In the genomic region with DNA sequence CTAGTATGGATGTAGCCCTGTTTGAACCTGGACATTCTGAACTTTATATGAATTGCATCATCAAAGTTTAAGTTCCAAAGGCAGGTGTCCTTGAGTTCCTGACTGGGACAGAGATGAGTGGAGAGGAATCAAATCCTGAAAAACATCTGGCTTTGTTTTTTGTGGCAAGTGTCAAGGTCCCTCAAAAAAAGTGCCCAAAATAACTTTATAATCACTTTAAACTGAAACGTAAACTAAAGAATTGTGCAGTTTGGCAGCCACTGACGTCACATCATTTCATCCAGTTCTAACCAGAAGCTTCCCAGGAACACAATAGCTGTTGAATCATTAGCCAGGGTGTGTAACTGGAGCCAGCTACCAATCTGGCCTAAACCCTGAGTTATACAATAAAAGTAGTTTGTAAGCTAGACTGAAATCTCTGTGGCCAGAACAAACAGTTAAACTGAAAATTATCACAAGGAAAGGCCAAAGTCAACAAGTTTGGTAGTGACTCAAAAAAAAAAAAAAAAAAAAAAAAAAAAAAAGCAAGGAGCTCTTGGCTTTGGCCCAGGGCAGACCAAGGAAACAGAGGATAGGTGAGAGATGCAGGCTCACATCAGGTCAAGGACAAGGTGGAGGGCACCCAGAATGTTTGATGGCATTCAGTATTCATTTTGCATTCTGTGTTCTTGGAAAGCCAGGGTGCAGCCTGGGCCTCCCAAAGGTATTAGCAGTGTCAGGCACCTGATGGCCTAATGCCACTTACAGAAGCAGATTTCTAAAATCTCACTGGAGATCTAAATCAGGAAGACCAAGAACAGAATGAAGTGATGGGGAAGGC, we compare ENCODE assay signal across 1 cellular context.
TF ChIP-seq lines count a peak whose summit lies in the region.

No MANE protein-coding gene starts in this region.

TF ChIP-seq in HepG2, 621 proteins besides CTCF, POLR2A, EP300 and RAD21 (continued from another document and continues in another):
- no peak for TF ChIP-seq ZNF468 (CRISPR knock-in tag; IDR thresholded peaks at IDR 0.05)
- no peak for TF ChIP-seq DPF2 (CRISPR knock-in tag; IDR thresholded peaks at IDR 0.05; ENCODE audit: borderline replicate concordance, low read depth)
- TF ChIP-seq ZNF772 (CRISPR knock-in tag; IDR thresholded peaks at IDR 0.05) = no peak
- TF ChIP-seq MYC (CRISPR knock-in tag; IDR thresholded peaks at IDR 0.05; ENCODE audit: borderline replicate concordance) = no peak
- no peak for TF ChIP-seq TAF15 (IDR thresholded peaks at IDR 0.05; ENCODE audit: low read depth, low read length, poor library complexity, severe bottlenecking)
- TF ChIP-seq, protein P1, sequence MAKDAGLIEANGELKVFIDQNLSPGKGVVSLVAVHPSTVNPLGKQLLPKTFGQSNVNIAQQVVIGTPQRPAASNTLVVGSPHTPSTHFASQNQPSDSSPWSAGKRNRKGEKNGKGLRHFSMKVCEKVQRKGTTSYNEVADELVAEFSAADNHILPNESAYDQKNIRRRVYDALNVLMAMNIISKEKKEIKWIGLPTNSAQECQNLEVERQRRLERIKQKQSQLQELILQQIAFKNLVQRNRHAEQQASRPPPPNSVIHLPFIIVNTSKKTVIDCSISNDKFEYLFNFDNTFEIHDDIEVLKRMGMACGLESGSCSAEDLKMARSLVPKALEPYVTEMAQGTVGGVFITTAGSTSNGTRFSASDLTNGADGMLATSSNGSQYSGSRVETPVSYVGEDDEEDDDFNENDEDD (CRISPR knock-in tag; IDR thresholded peaks at IDR 0.05; ENCODE audit: borderline replicate concordance) = no peak
- TF ChIP-seq, protein P2, sequence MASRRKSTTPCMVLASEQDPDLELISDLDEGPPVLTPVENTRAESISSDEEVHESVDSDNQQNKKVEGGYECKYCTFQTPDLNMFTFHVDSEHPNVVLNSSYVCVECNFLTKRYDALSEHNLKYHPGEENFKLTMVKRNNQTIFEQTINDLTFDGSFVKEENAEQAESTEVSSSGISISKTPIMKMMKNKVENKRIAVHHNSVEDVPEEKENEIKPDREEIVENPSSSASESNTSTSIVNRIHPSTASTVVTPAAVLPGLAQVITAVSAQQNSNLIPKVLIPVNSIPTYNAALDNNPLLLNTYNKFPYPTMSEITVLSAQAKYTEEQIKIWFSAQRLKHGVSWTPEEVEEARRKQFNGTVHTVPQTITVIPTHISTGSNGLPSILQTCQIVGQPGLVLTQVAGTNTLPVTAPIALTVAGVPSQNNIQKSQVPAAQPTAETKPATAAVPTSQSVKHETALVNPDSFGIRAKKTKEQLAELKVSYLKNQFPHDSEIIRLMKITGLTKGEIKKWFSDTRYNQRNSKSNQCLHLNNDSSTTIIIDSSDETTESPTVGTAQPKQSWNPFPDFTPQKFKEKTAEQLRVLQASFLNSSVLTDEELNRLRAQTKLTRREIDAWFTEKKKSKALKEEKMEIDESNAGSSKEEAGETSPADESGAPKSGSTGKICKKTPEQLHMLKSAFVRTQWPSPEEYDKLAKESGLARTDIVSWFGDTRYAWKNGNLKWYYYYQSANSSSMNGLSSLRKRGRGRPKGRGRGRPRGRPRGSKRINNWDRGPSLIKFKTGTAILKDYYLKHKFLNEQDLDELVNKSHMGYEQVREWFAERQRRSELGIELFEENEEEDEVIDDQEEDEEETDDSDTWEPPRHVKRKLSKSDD (CRISPR knock-in tag; IDR thresholded peaks at IDR 0.05; ENCODE audit: low read depth) = no peak
- TF ChIP-seq, protein P3, sequence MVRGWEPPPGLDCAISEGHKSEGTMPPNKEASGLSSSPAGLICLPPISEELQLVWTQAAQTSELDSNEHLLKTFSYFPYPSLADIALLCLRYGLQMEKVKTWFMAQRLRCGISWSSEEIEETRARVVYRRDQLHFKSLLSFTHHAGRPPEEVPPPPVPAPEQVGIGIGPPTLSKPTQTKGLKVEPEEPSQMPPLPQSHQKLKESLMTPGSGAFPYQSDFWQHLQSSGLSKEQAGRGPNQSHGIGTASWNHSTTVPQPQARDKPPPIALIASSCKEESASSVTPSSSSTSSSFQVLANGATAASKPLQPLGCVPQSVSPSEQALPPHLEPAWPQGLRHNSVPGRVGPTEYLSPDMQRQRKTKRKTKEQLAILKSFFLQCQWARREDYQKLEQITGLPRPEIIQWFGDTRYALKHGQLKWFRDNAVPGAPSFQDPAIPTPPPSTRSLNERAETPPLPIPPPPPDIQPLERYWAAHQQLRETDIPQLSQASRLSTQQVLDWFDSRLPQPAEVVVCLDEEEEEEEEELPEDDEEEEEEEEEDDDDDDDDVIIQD (CRISPR knock-in tag; IDR thresholded peaks at IDR 0.05; ENCODE audit: low read depth) = peak; percentile 68; the same call in 1 of the 2 replicates
- TF ChIP-seq NR3C1 (CRISPR knock-in tag; IDR thresholded peaks at IDR 0.05) = no peak
- no peak for TF ChIP-seq KDM5B (CRISPR knock-in tag; IDR thresholded peaks at IDR 0.05; ENCODE audit: borderline replicate concordance)
- no peak for TF ChIP-seq ZNF615 (CRISPR knock-in tag; IDR thresholded peaks at IDR 0.05; ENCODE audit: borderline replicate concordance)
- TF ChIP-seq GPN1 (CRISPR knock-in tag; IDR thresholded peaks at IDR 0.05; ENCODE audit: borderline replicate concordance) = no peak
- no peak for TF ChIP-seq JARID2 (CRISPR knock-in tag; IDR thresholded peaks at IDR 0.05; ENCODE audit: insufficient replicate concordance)
- TF ChIP-seq NAIF1 (CRISPR knock-in tag; IDR thresholded peaks at IDR 0.05; ENCODE audit: borderline replicate concordance) = 0 out of 2 replicates have a peak, but pooled peaks have one; percentile 19
- TF ChIP-seq SCMH1 (CRISPR knock-in tag; IDR thresholded peaks at IDR 0.05; ENCODE audit: borderline replicate concordance) = no peak
- no peak for TF ChIP-seq SATB2 (CRISPR knock-in tag; IDR thresholded peaks at IDR 0.05)
- TF ChIP-seq KAT2B (IDR thresholded peaks at IDR 0.05; ENCODE audit: borderline replicate concordance, low read depth, low read length) = no peak
- TF ChIP-seq CREB1 (IDR thresholded peaks at IDR 0.05) = peak; percentile 95
- TF ChIP-seq CREB1 (CRISPR knock-in tag; IDR thresholded peaks at IDR 0.05) = peak; percentile 85
- TF ChIP-seq MAZ (IDR thresholded peaks at IDR 0.05; ENCODE audit: borderline replicate concordance, low read depth, low read length) = no peak
- TF ChIP-seq MAZ (CRISPR knock-in tag; IDR thresholded peaks at IDR 0.05; ENCODE audit: low read depth) = no peak
- TF ChIP-seq HNF4A (CRISPR knock-in tag; IDR thresholded peaks at IDR 0.05) = peak; percentile 74
- no peak for TF ChIP-seq ZNF780A (CRISPR knock-in tag; IDR thresholded peaks at IDR 0.05)
- TF ChIP-seq GATAD2A (CRISPR knock-in tag; IDR thresholded peaks at IDR 0.05) = peak; percentile 75
- TF ChIP-seq ZNF160 (CRISPR knock-in tag; IDR thresholded peaks at IDR 0.05) = no peak
- no peak for TF ChIP-seq RFX3 (CRISPR knock-in tag; IDR thresholded peaks at IDR 0.05)
- TF ChIP-seq ZNF629 (CRISPR knock-in tag; conservative IDR thresholded peaks at IDR 0.05) = no peak
- TF ChIP-seq SRSF4 (IDR thresholded peaks at IDR 0.05; ENCODE audit: low read depth, low read length, poor library complexity, severe bottlenecking) = no peak
- TF ChIP-seq, protein P4, sequence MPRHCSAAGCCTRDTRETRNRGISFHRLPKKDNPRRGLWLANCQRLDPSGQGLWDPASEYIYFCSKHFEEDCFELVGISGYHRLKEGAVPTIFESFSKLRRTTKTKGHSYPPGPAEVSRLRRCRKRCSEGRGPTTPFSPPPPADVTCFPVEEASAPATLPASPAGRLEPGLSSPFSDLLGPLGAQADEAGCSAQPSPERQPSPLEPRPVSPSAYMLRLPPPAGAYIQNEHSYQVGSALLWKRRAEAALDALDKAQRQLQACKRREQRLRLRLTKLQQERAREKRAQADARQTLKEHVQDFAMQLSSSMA (CRISPR knock-in tag; IDR thresholded peaks at IDR 0.05) = no peak
- TF ChIP-seq, protein P5, sequence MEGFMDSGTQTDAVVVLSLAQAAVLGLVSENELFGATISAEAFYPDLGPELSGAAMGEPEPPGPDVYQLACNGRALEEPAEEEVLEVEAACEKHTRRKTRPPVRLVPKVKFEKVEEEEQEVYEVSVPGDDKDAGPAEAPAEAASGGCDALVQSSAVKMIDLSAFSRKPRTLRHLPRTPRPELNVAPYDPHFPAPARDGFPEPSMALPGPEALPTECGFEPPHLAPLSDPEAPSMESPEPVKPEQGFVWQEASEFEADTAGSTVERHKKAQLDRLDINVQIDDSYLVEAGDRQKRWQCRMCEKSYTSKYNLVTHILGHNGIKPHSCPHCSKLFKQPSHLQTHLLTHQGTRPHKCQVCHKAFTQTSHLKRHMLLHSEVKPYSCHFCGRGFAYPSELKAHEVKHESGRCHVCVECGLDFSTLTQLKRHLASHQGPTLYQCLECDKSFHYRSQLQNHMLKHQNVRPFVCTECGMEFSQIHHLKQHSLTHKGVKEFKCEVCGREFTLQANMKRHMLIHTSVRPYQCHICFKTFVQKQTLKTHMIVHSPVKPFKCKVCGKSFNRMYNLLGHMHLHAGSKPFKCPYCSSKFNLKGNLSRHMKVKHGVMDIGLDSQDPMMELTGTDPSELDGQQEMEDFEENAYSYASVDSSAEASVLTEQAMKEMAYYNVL (CRISPR knock-in tag; IDR thresholded peaks at IDR 0.05; ENCODE audit: borderline replicate concordance) = no peak
- TF ChIP-seq, protein P6, sequence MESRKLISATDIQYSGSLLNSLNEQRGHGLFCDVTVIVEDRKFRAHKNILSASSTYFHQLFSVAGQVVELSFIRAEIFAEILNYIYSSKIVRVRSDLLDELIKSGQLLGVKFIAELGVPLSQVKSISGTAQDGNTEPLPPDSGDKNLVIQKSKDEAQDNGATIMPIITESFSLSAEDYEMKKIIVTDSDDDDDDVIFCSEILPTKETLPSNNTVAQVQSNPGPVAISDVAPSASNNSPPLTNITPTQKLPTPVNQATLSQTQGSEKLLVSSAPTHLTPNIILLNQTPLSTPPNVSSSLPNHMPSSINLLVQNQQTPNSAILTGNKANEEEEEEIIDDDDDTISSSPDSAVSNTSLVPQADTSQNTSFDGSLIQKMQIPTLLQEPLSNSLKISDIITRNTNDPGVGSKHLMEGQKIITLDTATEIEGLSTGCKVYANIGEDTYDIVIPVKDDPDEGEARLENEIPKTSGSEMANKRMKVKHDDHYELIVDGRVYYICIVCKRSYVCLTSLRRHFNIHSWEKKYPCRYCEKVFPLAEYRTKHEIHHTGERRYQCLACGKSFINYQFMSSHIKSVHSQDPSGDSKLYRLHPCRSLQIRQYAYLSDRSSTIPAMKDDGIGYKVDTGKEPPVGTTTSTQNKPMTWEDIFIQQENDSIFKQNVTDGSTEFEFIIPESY (CRISPR knock-in tag; IDR thresholded peaks at IDR 0.05) = no peak
- TF ChIP-seq ZZZ3 (CRISPR knock-in tag; IDR thresholded peaks at IDR 0.05; ENCODE audit: borderline replicate concordance) = no peak
- TF ChIP-seq, protein P7, sequence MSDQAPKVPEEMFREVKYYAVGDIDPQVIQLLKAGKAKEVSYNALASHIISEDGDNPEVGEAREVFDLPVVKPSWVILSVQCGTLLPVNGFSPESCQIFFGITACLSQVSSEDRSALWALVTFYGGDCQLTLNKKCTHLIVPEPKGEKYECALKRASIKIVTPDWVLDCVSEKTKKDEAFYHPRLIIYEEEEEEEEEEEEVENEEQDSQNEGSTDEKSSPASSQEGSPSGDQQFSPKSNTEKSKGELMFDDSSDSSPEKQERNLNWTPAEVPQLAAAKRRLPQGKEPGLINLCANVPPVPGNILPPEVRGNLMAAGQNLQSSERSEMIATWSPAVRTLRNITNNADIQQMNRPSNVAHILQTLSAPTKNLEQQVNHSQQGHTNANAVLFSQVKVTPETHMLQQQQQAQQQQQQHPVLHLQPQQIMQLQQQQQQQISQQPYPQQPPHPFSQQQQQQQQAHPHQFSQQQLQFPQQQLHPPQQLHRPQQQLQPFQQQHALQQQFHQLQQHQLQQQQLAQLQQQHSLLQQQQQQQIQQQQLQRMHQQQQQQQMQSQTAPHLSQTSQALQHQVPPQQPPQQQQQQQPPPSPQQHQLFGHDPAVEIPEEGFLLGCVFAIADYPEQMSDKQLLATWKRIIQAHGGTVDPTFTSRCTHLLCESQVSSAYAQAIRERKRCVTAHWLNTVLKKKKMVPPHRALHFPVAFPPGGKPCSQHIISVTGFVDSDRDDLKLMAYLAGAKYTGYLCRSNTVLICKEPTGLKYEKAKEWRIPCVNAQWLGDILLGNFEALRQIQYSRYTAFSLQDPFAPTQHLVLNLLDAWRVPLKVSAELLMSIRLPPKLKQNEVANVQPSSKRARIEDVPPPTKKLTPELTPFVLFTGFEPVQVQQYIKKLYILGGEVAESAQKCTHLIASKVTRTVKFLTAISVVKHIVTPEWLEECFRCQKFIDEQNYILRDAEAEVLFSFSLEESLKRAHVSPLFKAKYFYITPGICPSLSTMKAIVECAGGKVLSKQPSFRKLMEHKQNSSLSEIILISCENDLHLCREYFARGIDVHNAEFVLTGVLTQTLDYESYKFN (CRISPR knock-in tag; conservative IDR thresholded peaks at IDR 0.05) = peak; percentile 78
- TF ChIP-seq SMAD1 (CRISPR knock-in tag; IDR thresholded peaks at IDR 0.05; ENCODE audit: borderline replicate concordance, low read depth) = no peak
- TF ChIP-seq JUND (CRISPR knock-in tag; IDR thresholded peaks at IDR 0.05) = no peak
- no peak for TF ChIP-seq KLF9 (CRISPR knock-in tag; IDR thresholded peaks at IDR 0.05; ENCODE audit: low read depth)
- TF ChIP-seq NFE2 (CRISPR knock-in tag; IDR thresholded peaks at IDR 0.05) = no peak
- TF ChIP-seq, protein P8, sequence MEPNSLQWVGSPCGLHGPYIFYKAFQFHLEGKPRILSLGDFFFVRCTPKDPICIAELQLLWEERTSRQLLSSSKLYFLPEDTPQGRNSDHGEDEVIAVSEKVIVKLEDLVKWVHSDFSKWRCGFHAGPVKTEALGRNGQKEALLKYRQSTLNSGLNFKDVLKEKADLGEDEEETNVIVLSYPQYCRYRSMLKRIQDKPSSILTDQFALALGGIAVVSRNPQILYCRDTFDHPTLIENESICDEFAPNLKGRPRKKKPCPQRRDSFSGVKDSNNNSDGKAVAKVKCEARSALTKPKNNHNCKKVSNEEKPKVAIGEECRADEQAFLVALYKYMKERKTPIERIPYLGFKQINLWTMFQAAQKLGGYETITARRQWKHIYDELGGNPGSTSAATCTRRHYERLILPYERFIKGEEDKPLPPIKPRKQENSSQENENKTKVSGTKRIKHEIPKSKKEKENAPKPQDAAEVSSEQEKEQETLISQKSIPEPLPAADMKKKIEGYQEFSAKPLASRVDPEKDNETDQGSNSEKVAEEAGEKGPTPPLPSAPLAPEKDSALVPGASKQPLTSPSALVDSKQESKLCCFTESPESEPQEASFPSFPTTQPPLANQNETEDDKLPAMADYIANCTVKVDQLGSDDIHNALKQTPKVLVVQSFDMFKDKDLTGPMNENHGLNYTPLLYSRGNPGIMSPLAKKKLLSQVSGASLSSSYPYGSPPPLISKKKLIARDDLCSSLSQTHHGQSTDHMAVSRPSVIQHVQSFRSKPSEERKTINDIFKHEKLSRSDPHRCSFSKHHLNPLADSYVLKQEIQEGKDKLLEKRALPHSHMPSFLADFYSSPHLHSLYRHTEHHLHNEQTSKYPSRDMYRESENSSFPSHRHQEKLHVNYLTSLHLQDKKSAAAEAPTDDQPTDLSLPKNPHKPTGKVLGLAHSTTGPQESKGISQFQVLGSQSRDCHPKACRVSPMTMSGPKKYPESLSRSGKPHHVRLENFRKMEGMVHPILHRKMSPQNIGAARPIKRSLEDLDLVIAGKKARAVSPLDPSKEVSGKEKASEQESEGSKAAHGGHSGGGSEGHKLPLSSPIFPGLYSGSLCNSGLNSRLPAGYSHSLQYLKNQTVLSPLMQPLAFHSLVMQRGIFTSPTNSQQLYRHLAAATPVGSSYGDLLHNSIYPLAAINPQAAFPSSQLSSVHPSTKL (CRISPR knock-in tag; IDR thresholded peaks at IDR 0.05) = peak; percentile 77
- TF ChIP-seq BCL6 (CRISPR knock-in tag; IDR thresholded peaks at IDR 0.05) = peak; percentile 91
- no peak for TF ChIP-seq ZFYVE20 (CRISPR knock-in tag; IDR thresholded peaks at IDR 0.05; ENCODE audit: borderline replicate concordance, low read depth)
- TF ChIP-seq ZNF367 (CRISPR knock-in tag; IDR thresholded peaks at IDR 0.05; ENCODE audit: borderline replicate concordance) = no peak
- TF ChIP-seq U2AF1 (optimal IDR thresholded peaks at IDR 0.05; ENCODE audit: low read depth, low read length) = no peak
- TF ChIP-seq SP4 (CRISPR knock-in tag; IDR thresholded peaks at IDR 0.05) = no peak
- TF ChIP-seq MXI1 (IDR thresholded peaks at IDR 0.05; ENCODE audit: borderline replicate concordance, low read depth, low read length) = no peak
